ENCODE assay signal across 1 cellular context in the genomic region with DNA sequence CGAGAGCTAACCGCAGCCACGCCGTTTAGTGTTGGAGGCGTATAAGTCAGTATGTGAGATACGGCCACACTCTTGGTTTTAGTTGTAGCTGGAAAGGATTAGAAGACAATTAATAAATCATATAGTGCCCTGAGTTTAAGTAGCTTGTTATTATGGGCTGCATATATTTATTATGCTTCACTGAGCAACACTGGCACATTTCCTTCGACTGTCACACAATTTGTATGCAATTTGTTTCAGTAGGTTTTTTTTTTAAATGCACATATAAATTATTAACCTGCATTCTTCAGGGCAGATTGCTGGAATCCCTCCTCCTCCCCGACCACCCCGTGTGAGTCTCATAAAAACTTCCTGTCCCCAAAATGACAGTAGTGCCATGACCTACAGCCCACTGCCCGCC.
TF ChIP-seq lines count a peak whose summit lies in the region.

No MANE protein-coding gene starts in this region.

TF ChIP-seq in IMR-90, 13 proteins besides CTCF, POLR2A, EP300 and RAD21 (continued from another document):
- TF ChIP-seq CEBPB (IDR thresholded peaks at IDR 0.05; ENCODE audit: low read depth, low read length) (no peak), RCOR1 (IDR thresholded peaks at IDR 0.05; ENCODE audit: insufficient replicate concordance, low read length) (no peak), CHD1 (IDR thresholded peaks at IDR 0.05; ENCODE audit: low read depth, low read length) (no peak), BHLHE40 (IDR thresholded peaks at IDR 0.05; ENCODE audit: low read depth, low read length) (no peak), MAFK (IDR thresholded peaks at IDR 0.05; ENCODE audit: low read depth, low read length) (no peak), NFE2L2 (IDR thresholded peaks at IDR 0.05; ENCODE audit: low read depth, low read length) (no peak), SMC3 (IDR thresholded peaks at IDR 0.05; ENCODE audit: low read depth, low read length) (no peak), MXI1 (IDR thresholded peaks at IDR 0.05; ENCODE audit: borderline replicate concordance, low read depth, low read length) (no peak), MAZ (IDR thresholded peaks at IDR 0.05; ENCODE audit: borderline replicate concordance, low read depth, low read length) (no peak), FOS (IDR thresholded peaks at IDR 0.05; ENCODE audit: low read depth, low read length) (no peak)
- TF ChIP-seq, protein P1, sequence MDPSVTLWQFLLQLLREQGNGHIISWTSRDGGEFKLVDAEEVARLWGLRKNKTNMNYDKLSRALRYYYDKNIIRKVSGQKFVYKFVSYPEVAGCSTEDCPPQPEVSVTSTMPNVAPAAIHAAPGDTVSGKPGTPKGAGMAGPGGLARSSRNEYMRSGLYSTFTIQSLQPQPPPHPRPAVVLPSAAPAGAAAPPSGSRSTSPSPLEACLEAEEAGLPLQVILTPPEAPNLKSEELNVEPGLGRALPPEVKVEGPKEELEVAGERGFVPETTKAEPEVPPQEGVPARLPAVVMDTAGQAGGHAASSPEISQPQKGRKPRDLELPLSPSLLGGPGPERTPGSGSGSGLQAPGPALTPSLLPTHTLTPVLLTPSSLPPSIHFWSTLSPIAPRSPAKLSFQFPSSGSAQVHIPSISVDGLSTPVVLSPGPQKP (IDR thresholded peaks at IDR 0.05; ENCODE audit: borderline replicate concordance, low read depth, low read length), result no peak
